Comparison of ENCODE assay signal across 29 cellular contexts in genomic region chr12:121520119-121520518, GRCh38.
"Had no signal": no experiment of that assay in that cellular context is flagged by ENCODE, and none has a peak within 500 bp of the region (broad histone marks: within the 10 kb centered on the region; RNA-seq: fewer than 3 reads in every experiment).

No MANE protein-coding gene starts in this region.

- DNase-seq: activated B cell treated with CpG ODN at 0.5 μM for 24 hours; activated CD4-positive, alpha-beta T cell treated with anti-CD3 and anti-CD28 coated beads for 36 hours; activated CD8-positive, alpha-beta memory T cell treated with anti-CD3 and anti-CD28 coated beads, Interleukin-2, amount 10 ng/mL, durations not matched to agents 7 days and 5 days; activated CD8-positive, alpha-beta T cell treated with anti-CD3 and anti-CD28 coated beads, Interleukin-2, amount 10 ng/mL, durations not matched to agents 7 days and 5 days; activated effector memory CD4-positive, alpha-beta T cell treated with Interleukin-2 at 50 U/mL for 16 hours; activated naive CD4-positive, alpha-beta T cell treated with Interleukin-2 at 50 U/mL for 16 hours; anterior cingulate cortex; cerebellar nuclear complex; colonic mucosa; effector memory CD8-positive, alpha-beta T cell; hippocampal formation; left colon; nephron progenitor cell; pancreas; retina; stimulated activated CD4-positive, alpha-beta T cell treated with anti-CD3 and anti-CD28 coated beads, Interleukin-4, amount 100 ng/mL, for 4 hours; stimulated activated CD8-positive, alpha-beta memory T cell treated with anti-CD3 and anti-CD28 coated beads, Interleukin-4, amount 100 ng/mL, for 48 hours; stimulated activated naive B cell treated with anti-CD40 and anti-IgM and Interleukin-4, amounts not matched to agents 10 μg/mL and 1 μg/mL and 100 μg/mL, for 72 hours; stomach; T-helper 1 cell; tibial artery had no signal

- H3K4me1 ChIP-seq: colonic mucosa, pancreas, prostate gland, stomach, tibial artery had no signal

- H3K36me3 ChIP-seq: colonic mucosa, neutrophil, pancreas, prostate gland had no signal

- H3K9me3 ChIP-seq: colonic mucosa, gastroesophageal sphincter, neutrophil, pancreas, prostate gland, stomach, suprapubic skin, tibial artery had no signal

- H3K27ac ChIP-seq: colonic mucosa, gastroesophageal sphincter, neutrophil, pancreas, prostate gland, skin epidermis, stomach, suprapubic skin, tibial artery had no signal

- H3K27me3 Mint-ChIP-seq: activated B cell treated with CpG ODN at 0.5 μM for 24 hours; activated CD4-positive, alpha-beta T cell treated with anti-CD3 and anti-CD28 coated beads for 36 hours; activated CD8-positive, alpha-beta memory T cell treated with anti-CD3 and anti-CD28 coated beads, Interleukin-2, amount 10 ng/mL, durations not matched to agents 7 days and 5 days; activated naive CD8-positive, alpha-beta T cell; effector memory CD8-positive, alpha-beta T cell; stimulated activated naive B cell treated with anti-CD40 and anti-IgM and Interleukin-4, amounts not matched to agents 10 μg/mL and 1 μg/mL and 100 μg/mL, for 72 hours had no signal

- H3K9me3 Mint-ChIP-seq: activated B cell treated with CpG ODN at 0.5 μM for 24 hours; effector memory CD8-positive, alpha-beta T cell; stimulated activated naive B cell treated with anti-CD40 and anti-IgM and Interleukin-4, amounts not matched to agents 10 μg/mL and 1 μg/mL and 100 μg/mL, for 72 hours; T-helper 2 cell treated with Interferon-gamma antibody and Interleukin-4, amounts not matched to agents 5 μg/mL and 100 μg/mL, for 36 hours had no signal

- H3K4me3 ChIP-seq: colonic mucosa, gastroesophageal sphincter, pancreas, prostate gland, skin epidermis, stomach, suprapubic skin, tibial artery had no signal

- H3K27me3 ChIP-seq: colonic mucosa, gastroesophageal sphincter, neutrophil, pancreas, stomach, suprapubic skin, tibial artery had no signal

- H3K4me3 Mint-ChIP-seq: activated B cell treated with CpG ODN at 0.5 μM for 24 hours; activated CD4-positive, alpha-beta T cell treated with anti-CD3 and anti-CD28 coated beads for 36 hours; activated CD8-positive, alpha-beta memory T cell treated with anti-CD3 and anti-CD28 coated beads, Interleukin-2, amount 10 ng/mL, durations not matched to agents 7 days and 5 days; activated CD8-positive, alpha-beta T cell treated with anti-CD3 and anti-CD28 coated beads, Interleukin-2, amount 10 ng/mL, durations not matched to agents 7 days and 5 days; activated naive CD8-positive, alpha-beta T cell; effector memory CD8-positive, alpha-beta T cell; nephron progenitor cell; T-helper 2 cell treated with Interferon-gamma antibody and Interleukin-4, amounts not matched to agents 5 μg/mL and 100 μg/mL, for 36 hours had no signal

- H3K27ac Mint-ChIP-seq: activated CD4-positive, alpha-beta T cell treated with anti-CD3 and anti-CD28 coated beads for 36 hours; activated CD8-positive, alpha-beta memory T cell treated with anti-CD3 and anti-CD28 coated beads, Interleukin-2, amount 10 ng/mL, durations not matched to agents 7 days and 5 days; activated CD8-positive, alpha-beta T cell treated with anti-CD3 and anti-CD28 coated beads, Interleukin-2, amount 10 ng/mL, durations not matched to agents 7 days and 5 days; activated naive CD8-positive, alpha-beta T cell; T-helper 2 cell treated with Interferon-gamma antibody and Interleukin-4, amounts not matched to agents 5 μg/mL and 100 μg/mL, for 36 hours had no signal

- ATAC-seq: activated CD4-positive, alpha-beta T cell treated with anti-CD3 and anti-CD28 coated beads for 36 hours; activated CD8-positive, alpha-beta memory T cell treated with anti-CD3 and anti-CD28 coated beads, Interleukin-2, amount 10 ng/mL, durations not matched to agents 7 days and 5 days; activated CD8-positive, alpha-beta T cell treated with anti-CD3 and anti-CD28 coated beads, Interleukin-2, amount 10 ng/mL, durations not matched to agents 7 days and 5 days; effector memory CD8-positive, alpha-beta T cell; gastroesophageal sphincter; left colon; sciatic nerve had no signal
